In genomic region chr2:239746847-239747246, GRCh38 we compare ENCODE assay signal across 13 cellular contexts.
DNase-seq lines count a peak whose midpoint lies in the region; ATAC-seq and TF ChIP-seq lines count a peak whose summit lies in the region.
"Had no signal": no experiment of that assay in that cellular context is flagged by ENCODE, and none has a peak within 500 bp of the region (broad histone marks: within the 10 kb centered on the region; RNA-seq: fewer than 3 reads in every experiment).

No MANE protein-coding gene starts in this region.

- DNase-seq in right cardiac atrium, result peak in 2 of 3 donors; percentile 30 to 48
- DNase-seq in left cardiac atrium, result no peak
- peak; percentile 69 for DNase-seq in chondrocyte (ENCODE audit: low spot score)
- no peak for DNase-seq in neuronal stem cell (ENCODE audit: low spot score)
- DNase-seq in effector memory CD8-positive, alpha-beta T cell, result no peak
- DNase-seq: ACHN, AML-193, Calu3, DMS79 treated with DMSO at 0.1 percent for 48 hours, GF-D8, HCEC 1CT had no signal

- no peak overlapping the region for H3K4ac ChIP-seq in neuronal stem cell (ENCODE audit: low read length)

- H4K8ac ChIP-seq in neuronal stem cell (ENCODE audit: low read depth, low read length), result no peak overlapping the region

- peak overlapping the region; percentile 77 for H2BK15ac ChIP-seq in neuronal stem cell (ENCODE audit: low read length)

- H2AFZ ChIP-seq in neuronal stem cell (ENCODE audit: low read length), result no peak overlapping the region

- H2BK5ac ChIP-seq in neuronal stem cell (ENCODE audit: low read length), result no peak overlapping the region

- H3K18ac ChIP-seq in neuronal stem cell (ENCODE audit: low read length), result peak overlapping the region; percentile 67

- H3K36me3 ChIP-seq in neuronal stem cell (replicated peaks in 1 of 2; ENCODE audit: control insufficient read depth in 2 of 2, insufficient read depth in 2 of 2, low read length in 2 of 2), result no peaks in the 10 kb centered on the region

- H3K27ac Mint-ChIP-seq in chondrocyte (ENCODE audit: unreplicated experiment), result no peak overlapping the region
- H3K27ac Mint-ChIP-seq in effector memory CD8-positive, alpha-beta T cell, result no peak overlapping the region
- H3K27ac Mint-ChIP-seq: CD8-positive, alpha-beta T cell had no signal

- no peak overlapping the region for H2BK12ac ChIP-seq in neuronal stem cell (ENCODE audit: low read length)

- peak overlapping the region; percentile 57 for H2BK120ac ChIP-seq in neuronal stem cell (ENCODE audit: low read depth, low read length)

- H3K27me3 ChIP-seq in right cardiac atrium (ENCODE audit: control insufficient read depth, insufficient read depth), result no peaks in the 10 kb centered on the region
- H3K27me3 ChIP-seq in neuronal stem cell (ENCODE audit: control insufficient read depth in 3 of 3, insufficient read depth in 3 of 3, low read depth in 1 of 3, low read length in 3 of 3), result peaks cover 0 to 13% (median 0%) of the 10 kb centered on the region in 3 experiments

- 74% methylated on average over 11 of the region's 11 CpGs for WGBS in right cardiac atrium
- no CpG with 5 or more reads among the region's 11 CpGs for WGBS in neuronal stem cell (ENCODE audit: extremely low coverage in 2 of 2, insufficient read length in 2 of 2, insufficient replicate concordance in 1 of 2), 2 donors

- H3K4me3 ChIP-seq in right cardiac atrium (ENCODE audit: low read length) (no peak overlapping the region), neuronal stem cell (ENCODE audit: low read length in 2 of 2) (no peak overlapping the region)

- no peaks in the 10 kb centered on the region for H3K79me1 ChIP-seq in neuronal stem cell (ENCODE audit: low read depth, low read length)

- no peaks in the 10 kb centered on the region for H3K9me3 Mint-ChIP-seq in chondrocyte (ENCODE audit: low read depth)
- H3K9me3 Mint-ChIP-seq in effector memory CD8-positive, alpha-beta T cell, result no peaks in the 10 kb centered on the region
- H3K9me3 Mint-ChIP-seq: CD8-positive, alpha-beta T cell had no signal

- no peak overlapping the region for H3K23ac ChIP-seq in neuronal stem cell (ENCODE audit: low read depth, low read length, poor library complexity)

- no peak overlapping the region for H4K91ac ChIP-seq in neuronal stem cell (ENCODE audit: low read depth, low read length, poor library complexity)

- peak overlapping the region; percentile 84 for H3K14ac ChIP-seq in neuronal stem cell (ENCODE audit: low read length)

- H2AK5ac ChIP-seq in neuronal stem cell (ENCODE audit: low read depth, low read length), result peak overlapping the region; percentile 95

- no peak overlapping the region for H3K4me3 Mint-ChIP-seq in chondrocyte (ENCODE audit: unreplicated experiment)
- no peak overlapping the region for H3K4me3 Mint-ChIP-seq in effector memory CD8-positive, alpha-beta T cell
- H3K4me3 Mint-ChIP-seq: CD8-positive, alpha-beta T cell had no signal

- peaks cover 3% of the 10 kb centered on the region for H3K4me1 Mint-ChIP-seq in chondrocyte (ENCODE audit: low read depth)
- peaks cover 4 to 12% of the 10 kb centered on the region in 2 donors for H3K4me1 Mint-ChIP-seq in effector memory CD8-positive, alpha-beta T cell (ENCODE audit: low read depth in 2 of 2)

- peak overlapping the region; percentile 34 for H3K9ac ChIP-seq in neuronal stem cell (ENCODE audit: low read depth, low read length, poor library complexity)

- no peak overlapping the region for H3K4me2 ChIP-seq in neuronal stem cell (ENCODE audit: insufficient read depth, low read length, poor library complexity, severe bottlenecking)

- ATAC-seq in right cardiac atrium, result no peak
- ATAC-seq in left cardiac atrium, result no peak
- no peak for ATAC-seq in effector memory CD8-positive, alpha-beta T cell (replicated peaks)
- ATAC-seq in GM21360 (IDR thresholded peaks at IDR 0.05; ENCODE audit: unreplicated experiment), result no peak
- ATAC-seq: CD8-positive, alpha-beta T cell had no signal

- H3K27me3 Mint-ChIP-seq in chondrocyte (ENCODE audit: low read depth), result peaks cover 26% of the 10 kb centered on the region
- H3K27me3 Mint-ChIP-seq in effector memory CD8-positive, alpha-beta T cell, result peaks cover 0 to 9% of the 10 kb centered on the region in 2 donors

- no peaks in the 10 kb centered on the region for H3K9me3 ChIP-seq in right cardiac atrium (ENCODE audit: control insufficient read depth, low read length)
- H3K9me3 ChIP-seq in neuronal stem cell (replicated peaks in 1 of 2; ENCODE audit: control insufficient read depth in 2 of 2, insufficient read depth in 1 of 2, low read depth in 1 of 2, low read length in 2 of 2), result no peaks in the 10 kb centered on the region

- intact Hi-C loops in right cardiac atrium (cut with DNase I) (no loop called here), left cardiac atrium (cut with DNase I) (no loop called here)

- H3K27ac ChIP-seq in right cardiac atrium (ENCODE audit: low read length), result no peak overlapping the region
- H3K27ac ChIP-seq in neuronal stem cell (replicated peaks; ENCODE audit: low read length), result no peak overlapping the region

- no peaks in the 10 kb centered on the region for H3K4me1 ChIP-seq in right cardiac atrium (ENCODE audit: control insufficient read depth, insufficient read depth, low read length)
- H3K4me1 ChIP-seq in neuronal stem cell (ENCODE audit: control insufficient read depth in 2 of 2, insufficient read depth in 1 of 2, low read depth in 1 of 2, low read length in 2 of 2), result peaks cover 0 to 10% of the 10 kb centered on the region in 2 donors

- H3K36me3 Mint-ChIP-seq in chondrocyte (ENCODE audit: low read depth), result no peaks in the 10 kb centered on the region
- no peaks in the 10 kb centered on the region for H3K36me3 Mint-ChIP-seq in effector memory CD8-positive, alpha-beta T cell (ENCODE audit: insufficient read depth)
- H3K36me3 Mint-ChIP-seq: CD8-positive, alpha-beta T cell had no signal

- TF ChIP-seq CTCF in chondrocyte (IDR thresholded peaks at IDR 0.05), result no peak

Comparison
In these comparisons a context has a peak if more than half of its experiments do, and no peak if none do; other contexts are left out.
1. DNase-seq: peak in right cardiac atrium (2 of 3) and chondrocyte (single experiment); none in left cardiac atrium (single experiment), neuronal stem cell (single experiment) and effector memory CD8-positive, alpha-beta T cell (0 of 3).